3 cellular contexts compared by ENCODE assay signal in genomic region chr3:7082244-7082643, GRCh38.
TF ChIP-seq lines count a peak whose summit lies in the region.

No MANE protein-coding gene starts in this region.

TF ChIP-seq in A549, 52 proteins besides CTCF, POLR2A, EP300 and RAD21:
- TF ChIP-seq MAFK (IDR thresholded peaks at IDR 0.05; ENCODE audit: partially characterized antibody) (peak; percentile 64), MYC (IDR thresholded peaks at IDR 0.05; ENCODE audit: borderline replicate concordance, low read length) (no peak), ZC3H11A (IDR thresholded peaks at IDR 0.05) (no peak)
TF ChIP-seq in A549: peak in this region for 1.

TF ChIP-seq in IMR-90, 13 proteins besides CTCF, POLR2A, EP300 and RAD21:
- TF ChIP-seq FOS (IDR thresholded peaks at IDR 0.05; ENCODE audit: low read depth, low read length) (no peak), MAFK (IDR thresholded peaks at IDR 0.05; ENCODE audit: low read depth, low read length) (peak; percentile 69)

TF ChIP-seq in H1, 55 proteins besides CTCF, POLR2A, EP300 and RAD21:
- TF ChIP-seq PHF8 (conservative IDR thresholded peaks at IDR 0.05; ENCODE audit: low read depth, low read length) (no peak), MAFK (IDR thresholded peaks at IDR 0.05; ENCODE audit: low read depth, low read length) (peak; percentile 17; the same call in 1 of the 2 replicates)
